In the genomic region with DNA sequence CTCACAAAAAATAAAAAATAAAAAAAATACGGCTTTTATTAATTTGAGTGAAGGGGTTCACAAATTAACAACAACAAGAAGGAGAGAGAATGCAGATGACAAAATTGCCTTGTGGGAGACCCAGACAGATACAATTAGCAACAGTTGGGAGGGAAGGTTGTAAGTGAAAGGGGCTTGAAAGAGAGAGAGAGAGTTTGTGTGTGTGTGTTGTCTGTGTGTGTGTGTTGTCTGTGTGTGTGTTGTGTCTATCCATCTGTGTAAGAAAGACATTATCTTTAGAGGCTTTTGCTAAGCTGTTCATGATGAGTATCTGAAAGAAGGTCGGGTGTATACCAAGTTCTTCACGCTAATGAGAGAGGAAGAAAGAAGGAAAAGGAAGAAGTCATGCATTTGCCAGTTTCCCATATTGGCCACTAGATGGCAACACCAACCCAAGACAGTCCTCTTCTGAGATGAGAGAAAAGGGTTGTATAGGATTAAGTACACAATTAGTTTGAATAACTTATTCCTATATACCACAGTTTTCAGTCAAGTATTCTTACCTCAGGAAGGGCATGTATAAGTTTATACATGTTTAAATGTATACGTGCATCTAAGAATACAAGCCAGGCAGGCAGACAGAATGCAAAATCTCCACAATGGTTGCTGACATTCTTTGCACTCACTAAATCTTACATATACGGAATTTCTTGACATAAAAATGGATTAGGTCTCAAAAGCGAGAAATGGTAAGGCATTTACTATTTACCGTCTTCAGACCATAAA, we compare ENCODE assay signal across 8 cellular contexts.
A peak's percentile ranks its signal among the peaks of the same experiment; 100 is the strongest.
DNase-seq lines count a peak whose midpoint lies in the region; ATAC-seq and TF ChIP-seq lines count a peak whose summit lies in the region.

No MANE protein-coding gene starts in this region.

- peak overlapping the region; percentile 42 for H3K4me3 ChIP-seq in AG04449 (ENCODE audit: low read depth, low read length)
- H3K4me3 ChIP-seq in NB4 (ENCODE audit: low read depth, low read length), result peak overlapping the region; percentile 51
- peak overlapping the region; percentile 47 for H3K4me3 ChIP-seq in effector memory CD4-positive, alpha-beta T cell (ENCODE audit: insufficient read depth, low read depth, low read length, poor library complexity, severe bottlenecking)
- H3K4me3 ChIP-seq in mesenchymal stem cell (ENCODE audit: insufficient read depth in 1 of 2, low read depth in 1 of 2, low read length in 2 of 2), result peak overlapping the region in 1 of 2 experiments; percentile 69
- H3K4me3 ChIP-seq in suprapubic skin, result peak overlapping the region; percentile 50

- TF ChIP-seq EP300 in suprapubic skin (IDR thresholded peaks at IDR 0.05), result no peak

- no peak overlapping the region for H2BK15ac ChIP-seq in mesenchymal stem cell (ENCODE audit: low read depth, poor library complexity, severe bottlenecking)

- H3K18ac ChIP-seq in mesenchymal stem cell (ENCODE audit: low read depth in 1 of 2, low read length in 2 of 2), result peak overlapping the region in 1 of 2 experiments; percentile 33

- H3K27me3 Mint-ChIP-seq in T-helper 17 cell, result no peaks in the 10 kb centered on the region

- no peak overlapping the region for H2BK5ac ChIP-seq in mesenchymal stem cell (ENCODE audit: low read depth, low read length, poor library complexity, severe bottlenecking)

- H2BK120ac ChIP-seq in mesenchymal stem cell (ENCODE audit: low read depth, low read length), result peak overlapping the region; percentile 34

- 45% methylated on average over 6 of the region's 7 CpGs for WGBS in mesenchymal stem cell
- 14% methylated on average over 7 of the region's 7 CpGs for whole genome bisulfite sequencing in suprapubic skin

- peak overlapping the region; percentile 91 for H3K4me3 Mint-ChIP-seq in T-helper 17 cell

- H2BK12ac ChIP-seq in mesenchymal stem cell (ENCODE audit: low read length in 2 of 2), result peak overlapping the region; percentile 84 to 89

- peaks cover 7% of the 10 kb centered on the region for H3K4me1 ChIP-seq in effector memory CD4-positive, alpha-beta T cell (ENCODE audit: control insufficient read depth, insufficient read depth, low read length, poor library complexity, severe bottlenecking)
- H3K4me1 ChIP-seq in mesenchymal stem cell (ENCODE audit: control insufficient read depth, insufficient read depth, low read depth, low read length) (peaks cover 1% of the 10 kb centered on the region), suprapubic skin (peaks cover 19% of the 10 kb centered on the region)

- no peak overlapping the region for H4K91ac ChIP-seq in mesenchymal stem cell (ENCODE audit: low read length)

- no peaks in the 10 kb centered on the region for H3K36me3 ChIP-seq in effector memory CD4-positive, alpha-beta T cell (ENCODE audit: control insufficient read depth, insufficient read depth, low read length)
- H3K36me3 ChIP-seq in mesenchymal stem cell (ENCODE audit: control insufficient read depth in 1 of 2, insufficient read depth in 2 of 2, low read depth in 1 of 2, low read length in 2 of 2) (no peaks in the 10 kb centered on the region), suprapubic skin (no peaks in the 10 kb centered on the region)

- no peaks in the 10 kb centered on the region for H3K79me1 ChIP-seq in mesenchymal stem cell (replicated peaks; ENCODE audit: low read length, poor library complexity, severe bottlenecking)

- peaks cover 13% of the 10 kb centered on the region for H3K4me1 Mint-ChIP-seq in T-helper 17 cell

- H4K8ac ChIP-seq in mesenchymal stem cell (ENCODE audit: low read length), result no peak overlapping the region

- no peaks in the 10 kb centered on the region for H3K27me3 ChIP-seq in effector memory CD4-positive, alpha-beta T cell (replicated peaks; ENCODE audit: control insufficient read depth, insufficient read depth, low read length, poor library complexity, severe bottlenecking)
- H3K27me3 ChIP-seq in mesenchymal stem cell (ENCODE audit: control insufficient read depth in 1 of 2, insufficient read depth in 1 of 2, low read length in 2 of 2) (no peaks in the 10 kb centered on the region), suprapubic skin (no peaks in the 10 kb centered on the region)

- no peak overlapping the region for H3K4ac ChIP-seq in mesenchymal stem cell (ENCODE audit: low read depth in 1 of 2, low read length in 2 of 2)

- no peak overlapping the region for H3K14ac ChIP-seq in mesenchymal stem cell (ENCODE audit: low read length in 2 of 2)

- TF ChIP-seq CTCF in AG04449 (IDR thresholded peaks at IDR 0.05; ENCODE audit: insufficient read depth, low read length, missing control alignments) (peak; percentile 81), GM10266 (IDR thresholded peaks at IDR 0.05; ENCODE audit: control insufficient read depth, insufficient read depth, low read depth, missing control alignments) (peak; percentile 85), NB4 (IDR thresholded peaks at IDR 0.05; ENCODE audit: low read depth, low read length) (peak; percentile 91), suprapubic skin (IDR thresholded peaks at IDR 0.05) (peak; percentile 57 to 77)

- H3K9me3 ChIP-seq in T-helper 17 cell (ENCODE audit: control insufficient read depth, low read length, poor library complexity, severe bottlenecking) (no peaks in the 10 kb centered on the region), mesenchymal stem cell (ENCODE audit: control insufficient read depth, low read length) (no peaks in the 10 kb centered on the region), suprapubic skin (no peaks in the 10 kb centered on the region)
- no peaks in the 10 kb centered on the region for H3K9me3 ChIP-seq in effector memory CD4-positive, alpha-beta T cell (ENCODE audit: control insufficient read depth, low read length)

- H2AFZ ChIP-seq in mesenchymal stem cell (ENCODE audit: low read depth, low read length), result no peak overlapping the region

- peak overlapping the region; percentile 39 for H3K4me2 ChIP-seq in mesenchymal stem cell (ENCODE audit: low read length, poor library complexity, severe bottlenecking)

- H3K27ac Mint-ChIP-seq in T-helper 17 cell, result peak overlapping the region; percentile 82

- POLR2A ChIA-PET in AG04449 (lab: Yijun Ruan, JAX), result no interaction called here

- ATAC-seq in HG02571 (IDR thresholded peaks at IDR 0.05; ENCODE audit: unreplicated experiment), result peak; percentile 79
- peak; percentile 87 for ATAC-seq in T-helper 17 cell

- no peak overlapping the region for H3K27ac ChIP-seq in effector memory CD4-positive, alpha-beta T cell (ENCODE audit: insufficient read depth, low read length, poor library complexity, severe bottlenecking)
- peak overlapping the region; percentile 66 for H3K27ac ChIP-seq in mesenchymal stem cell (ENCODE audit: low read length, poor library complexity, severe bottlenecking)
- peak overlapping the region; percentile 45 for H3K27ac ChIP-seq in suprapubic skin

- no peak overlapping the region for H2AK5ac ChIP-seq in mesenchymal stem cell (ENCODE audit: low read length, severe bottlenecking)

- CTCF ChIA-PET in AG04449 (lab: Yijun Ruan, JAX), result interaction anchor here (0.8 to 3.4 kb wide), 17 partner anchors 9 to 374 kb away, joined by 3 to 46 read pairs (median 4); a partner anchor contains a TSS

- DNase-seq in AG04449 (ENCODE audit: low read depth, low spot score) (peak; percentile 19), GM10266 (ENCODE audit: extremely low spot score) (peak; percentile 38), NB4 (ENCODE audit: low read depth) (peak; percentile 75), T-helper 17 cell (peak in 1 of 3 donors; percentile 13), mesenchymal stem cell (peak; percentile 84), suprapubic skin (ENCODE audit: low spot score in 2 of 2) (no peak)
- peak in 2 of 3 donors; percentile 2 to 33 for DNase-seq in effector memory CD4-positive, alpha-beta T cell

- H3K23ac ChIP-seq in mesenchymal stem cell (ENCODE audit: low read length in 2 of 2), result no peak overlapping the region

- no peaks in the 10 kb centered on the region for H3K36me3 Mint-ChIP-seq in T-helper 17 cell (ENCODE audit: low read depth)

- peak overlapping the region; percentile 84 for H3K9ac ChIP-seq in mesenchymal stem cell (ENCODE audit: low read length)

- TF ChIP-seq POLR2A in NB4 (IDR thresholded peaks at IDR 0.05; ENCODE audit: extremely low read depth, insufficient read length) (no peak), suprapubic skin (IDR thresholded peaks at IDR 0.05) (no peak)

Comparison
In these comparisons a context has a peak if more than half of its experiments do, and no peak if none do; other contexts are left out.
1. DNase-seq: peak in AG04449 (single experiment), GM10266 (single experiment), NB4 (single experiment), effector memory CD4-positive, alpha-beta T cell (2 of 3) and mesenchymal stem cell (single experiment); none in suprapubic skin (0 of 2).
2. Peak in every context shown above with its lines, with median percentiles within 50 percentile points of each other: CTCF ChIP-seq.